Comparison of ENCODE assay signal across 12 cellular contexts in genomic region chr2:37926635-37927034, GRCh38.
"Had no signal": no experiment of that assay in that cellular context is flagged by ENCODE, and none has a peak within 500 bp of the region (broad histone marks: within the 10 kb centered on the region; RNA-seq: fewer than 3 reads in every experiment).

No MANE protein-coding gene starts in this region.

- H3K27me3 ChIP-seq: ascending aorta, esophagus muscularis mucosa, tibial artery had no signal

- H3K9me3 ChIP-seq: ascending aorta, esophagus muscularis mucosa, tibial artery had no signal

- H3K9me3 Mint-ChIP-seq: activated CD4-positive, alpha-beta memory T cell treated with anti-CD3 and anti-CD28 coated beads for 36 hours; activated naive CD8-positive, alpha-beta T cell treated with anti-CD3 and anti-CD28 coated beads, Interleukin-2, amount 10 ng/mL, durations not matched to agents 7 days and 5 days; activated T-cell treated with anti-CD3 and anti-CD28 coated beads, Interleukin-2, amount 50 U/mL, for 4 hours had no signal

- H3K27ac Mint-ChIP-seq: activated CD4-positive, alpha-beta memory T cell treated with anti-CD3 and anti-CD28 coated beads for 36 hours; activated naive CD8-positive, alpha-beta T cell treated with anti-CD3 and anti-CD28 coated beads, Interleukin-2, amount 10 ng/mL, durations not matched to agents 7 days and 5 days had no signal

- ATAC-seq: activated T-cell treated with anti-CD3 and anti-CD28 coated beads, Interleukin-2, amount 50 U/mL, for 4 hours; left cardiac atrium; naive thymus-derived CD8-positive, alpha-beta T cell had no signal

- H3K27me3 Mint-ChIP-seq: activated CD4-positive, alpha-beta memory T cell treated with anti-CD3 and anti-CD28 coated beads for 36 hours had no signal

- H3K36me3 ChIP-seq: ascending aorta had no signal

- DNase-seq: activated CD4-positive, alpha-beta memory T cell treated with anti-CD3 and anti-CD28 coated beads for 36 hours; activated gamma-delta T cell treated with Interleukin-2 at 50 U/mL for 16 hours; activated naive CD8-positive, alpha-beta T cell treated with anti-CD3 and anti-CD28 coated beads, Interleukin-2, amount 10 ng/mL, durations not matched to agents 7 days and 5 days; activated T-cell treated with anti-CD3 and anti-CD28 coated beads, Interleukin-2, amount 50 U/mL, for 4 hours; glutamatergic neuron; left cardiac atrium; naive thymus-derived CD8-positive, alpha-beta T cell; occipital lobe; T1000; tibial artery had no signal
